3 cellular contexts compared by ENCODE assay signal in the genomic region with DNA sequence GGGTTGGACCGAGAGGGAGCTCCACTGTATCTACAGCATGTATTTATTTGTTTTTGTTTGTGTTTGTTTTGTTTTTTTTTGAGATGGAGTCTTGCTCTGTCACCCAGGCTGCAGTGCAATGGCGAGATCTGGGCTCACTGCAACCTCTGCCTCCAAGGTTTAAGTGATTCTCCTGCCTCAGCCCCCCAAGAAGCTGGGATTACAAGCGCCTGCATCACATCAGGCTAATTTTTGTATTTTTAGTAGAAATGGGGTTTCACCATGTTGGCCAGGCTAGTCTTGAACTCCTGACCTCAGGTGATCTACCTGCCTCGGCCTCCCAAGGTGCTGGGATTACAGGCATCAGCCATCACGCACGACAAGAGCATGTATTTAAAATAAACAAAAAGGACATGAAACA. TPM values are rescaled to one million over a fixed set of nuclear protein-coding genes. Genes with fewer than 3 reads are reported as not detected.
"Had no signal": no experiment of that assay in that cellular context is flagged by ENCODE, and none has a peak within 500 bp of the region (broad histone marks: within the 10 kb centered on the region; RNA-seq: fewer than 3 reads in every experiment).

No MANE protein-coding gene starts in this region.

RNA-seq across cellular contexts. Expression of a gene that starts 18.8 kb away (rescaled TPM):
- total RNA-seq: fibroblast of villous mesenchyme, mammary epithelial cell, neural crest cell had no signal
